ENCODE assay signal across 2 cellular contexts in the genomic region with DNA sequence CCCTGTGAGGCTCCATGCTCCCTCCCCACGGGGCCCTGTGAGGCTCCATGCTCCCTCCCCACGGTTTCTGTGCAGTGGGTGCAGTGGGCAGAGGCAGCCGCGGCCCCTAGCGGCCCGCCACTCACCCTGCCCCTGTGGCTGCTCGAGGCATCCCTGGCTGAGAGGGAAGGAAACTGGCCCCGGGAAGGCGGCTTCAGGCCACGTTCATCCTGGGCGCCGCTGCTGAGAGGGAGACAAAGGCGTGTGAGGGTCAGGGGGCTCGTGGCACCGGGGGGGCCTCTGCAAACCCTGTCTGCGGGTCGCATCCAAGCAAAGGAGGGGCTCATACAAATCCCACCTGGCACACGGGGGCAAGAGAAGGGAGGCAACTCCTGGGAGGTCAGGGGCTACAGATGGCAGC.
TF ChIP-seq lines count a peak whose summit lies in the region.

No MANE protein-coding gene starts in this region.

TF ChIP-seq in HepG2, 621 proteins besides CTCF, POLR2A, EP300 and RAD21:
- TF ChIP-seq AGO2 (optimal IDR thresholded peaks at IDR 0.05; ENCODE audit: low read depth, low read length) = peak; percentile 3
- 0 out of 2 replicates have a peak, but pooled peaks have one; percentile 5 for TF ChIP-seq POLR2G (IDR thresholded peaks at IDR 0.05; ENCODE audit: low read depth, low read length)
- no peak for TF ChIP-seq ZNF782 (CRISPR knock-in tag; IDR thresholded peaks at IDR 0.05; ENCODE audit: borderline replicate concordance)
- no peak for TF ChIP-seq SATB2 (CRISPR knock-in tag; IDR thresholded peaks at IDR 0.05)
- TF ChIP-seq, protein P1, sequence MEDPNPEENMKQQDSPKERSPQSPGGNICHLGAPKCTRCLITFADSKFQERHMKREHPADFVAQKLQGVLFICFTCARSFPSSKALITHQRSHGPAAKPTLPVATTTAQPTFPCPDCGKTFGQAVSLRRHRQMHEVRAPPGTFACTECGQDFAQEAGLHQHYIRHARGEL (CRISPR knock-in tag; IDR thresholded peaks at IDR 0.05) = no peak
- TF ChIP-seq, protein P2, sequence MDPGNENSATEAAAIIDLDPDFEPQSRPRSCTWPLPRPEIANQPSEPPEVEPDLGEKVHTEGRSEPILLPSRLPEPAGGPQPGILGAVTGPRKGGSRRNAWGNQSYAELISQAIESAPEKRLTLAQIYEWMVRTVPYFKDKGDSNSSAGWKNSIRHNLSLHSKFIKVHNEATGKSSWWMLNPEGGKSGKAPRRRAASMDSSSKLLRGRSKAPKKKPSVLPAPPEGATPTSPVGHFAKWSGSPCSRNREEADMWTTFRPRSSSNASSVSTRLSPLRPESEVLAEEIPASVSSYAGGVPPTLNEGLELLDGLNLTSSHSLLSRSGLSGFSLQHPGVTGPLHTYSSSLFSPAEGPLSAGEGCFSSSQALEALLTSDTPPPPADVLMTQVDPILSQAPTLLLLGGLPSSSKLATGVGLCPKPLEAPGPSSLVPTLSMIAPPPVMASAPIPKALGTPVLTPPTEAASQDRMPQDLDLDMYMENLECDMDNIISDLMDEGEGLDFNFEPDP (CRISPR knock-in tag; conservative IDR thresholded peaks at IDR 0.05) = 0 out of 2 replicates have a peak, but pooled peaks have one; percentile 40
- no peak for TF ChIP-seq ISL2 (CRISPR knock-in tag; IDR thresholded peaks at IDR 0.05)
- TF ChIP-seq, protein P3, sequence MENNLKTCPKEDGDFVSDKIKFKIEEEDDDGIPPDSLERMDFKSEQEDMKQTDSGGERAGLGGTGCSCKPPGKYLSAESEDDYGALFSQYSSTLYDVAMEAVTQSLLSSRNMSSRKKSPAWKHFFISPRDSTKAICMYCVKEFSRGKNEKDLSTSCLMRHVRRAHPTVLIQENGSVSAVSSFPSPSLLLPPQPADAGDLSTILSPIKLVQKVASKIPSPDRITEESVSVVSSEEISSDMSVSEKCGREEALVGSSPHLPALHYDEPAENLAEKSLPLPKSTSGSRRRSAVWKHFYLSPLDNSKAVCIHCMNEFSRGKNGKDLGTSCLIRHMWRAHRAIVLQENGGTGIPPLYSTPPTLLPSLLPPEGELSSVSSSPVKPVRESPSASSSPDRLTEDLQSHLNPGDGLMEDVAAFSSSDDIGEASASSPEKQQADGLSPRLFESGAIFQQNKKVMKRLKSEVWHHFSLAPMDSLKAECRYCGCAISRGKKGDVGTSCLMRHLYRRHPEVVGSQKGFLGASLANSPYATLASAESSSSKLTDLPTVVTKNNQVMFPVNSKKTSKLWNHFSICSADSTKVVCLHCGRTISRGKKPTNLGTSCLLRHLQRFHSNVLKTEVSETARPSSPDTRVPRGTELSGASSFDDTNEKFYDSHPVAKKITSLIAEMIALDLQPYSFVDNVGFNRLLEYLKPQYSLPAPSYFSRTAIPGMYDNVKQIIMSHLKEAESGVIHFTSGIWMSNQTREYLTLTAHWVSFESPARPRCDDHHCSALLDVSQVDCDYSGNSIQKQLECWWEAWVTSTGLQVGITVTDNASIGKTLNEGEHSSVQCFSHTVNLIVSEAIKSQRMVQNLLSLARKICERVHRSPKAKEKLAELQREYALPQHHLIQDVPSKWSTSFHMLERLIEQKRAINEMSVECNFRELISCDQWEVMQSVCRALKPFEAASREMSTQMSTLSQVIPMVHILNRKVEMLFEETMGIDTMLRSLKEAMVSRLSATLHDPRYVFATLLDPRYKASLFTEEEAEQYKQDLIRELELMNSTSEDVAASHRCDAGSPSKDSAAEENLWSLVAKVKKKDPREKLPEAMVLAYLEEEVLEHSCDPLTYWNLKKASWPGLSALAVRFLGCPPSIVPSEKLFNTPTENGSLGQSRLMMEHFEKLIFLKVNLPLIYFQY (CRISPR knock-in tag; IDR thresholded peaks at IDR 0.05; ENCODE audit: borderline replicate concordance) = no peak
- TF ChIP-seq ZNF383 (CRISPR knock-in tag; IDR thresholded peaks at IDR 0.05; ENCODE audit: borderline replicate concordance) = no peak
- TF ChIP-seq, protein P4, sequence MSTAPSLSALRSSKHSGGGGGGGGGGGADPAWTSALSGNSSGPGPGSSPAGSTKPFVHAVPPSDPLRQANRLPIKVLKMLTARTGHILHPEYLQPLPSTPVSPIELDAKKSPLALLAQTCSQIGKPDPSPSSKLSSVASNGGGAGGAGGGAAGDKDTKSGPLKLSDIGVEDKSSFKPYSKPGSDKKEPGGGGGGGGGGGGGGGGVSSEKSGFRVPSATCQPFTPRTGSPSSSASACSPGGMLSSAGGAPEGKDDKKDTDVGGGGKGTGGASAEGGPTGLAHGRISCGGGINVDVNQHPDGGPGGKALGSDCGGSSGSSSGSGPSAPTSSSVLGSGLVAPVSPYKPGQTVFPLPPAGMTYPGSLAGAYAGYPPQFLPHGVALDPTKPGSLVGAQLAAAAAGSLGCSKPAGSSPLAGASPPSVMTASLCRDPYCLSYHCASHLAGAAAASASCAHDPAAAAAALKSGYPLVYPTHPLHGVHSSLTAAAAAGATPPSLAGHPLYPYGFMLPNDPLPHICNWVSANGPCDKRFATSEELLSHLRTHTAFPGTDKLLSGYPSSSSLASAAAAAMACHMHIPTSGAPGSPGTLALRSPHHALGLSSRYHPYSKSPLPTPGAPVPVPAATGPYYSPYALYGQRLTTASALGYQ (CRISPR knock-in tag; IDR thresholded peaks at IDR 0.05) = no peak
- no peak for TF ChIP-seq ZFP90 (CRISPR knock-in tag; IDR thresholded peaks at IDR 0.05; ENCODE audit: borderline replicate concordance)

TF ChIP-seq in GM23338, 12 proteins besides CTCF, POLR2A, EP300 and RAD21:
- TF ChIP-seq STAT1 (IDR thresholded peaks at IDR 0.05; ENCODE audit: unreplicated experiment) (no peak), EZH2phosphoT487 (IDR thresholded peaks at IDR 0.05; ENCODE audit: unreplicated experiment) (no peak), NANOG (IDR thresholded peaks at IDR 0.05; ENCODE audit: borderline replicate concordance) (no peak), JUNB (IDR thresholded peaks at IDR 0.05; ENCODE audit: unreplicated experiment) (no peak), ZNF331 (CRISPR knock-in tag; IDR thresholded peaks at IDR 0.05; ENCODE audit: low read depth) (no peak)
- TF ChIP-seq, protein P5, sequence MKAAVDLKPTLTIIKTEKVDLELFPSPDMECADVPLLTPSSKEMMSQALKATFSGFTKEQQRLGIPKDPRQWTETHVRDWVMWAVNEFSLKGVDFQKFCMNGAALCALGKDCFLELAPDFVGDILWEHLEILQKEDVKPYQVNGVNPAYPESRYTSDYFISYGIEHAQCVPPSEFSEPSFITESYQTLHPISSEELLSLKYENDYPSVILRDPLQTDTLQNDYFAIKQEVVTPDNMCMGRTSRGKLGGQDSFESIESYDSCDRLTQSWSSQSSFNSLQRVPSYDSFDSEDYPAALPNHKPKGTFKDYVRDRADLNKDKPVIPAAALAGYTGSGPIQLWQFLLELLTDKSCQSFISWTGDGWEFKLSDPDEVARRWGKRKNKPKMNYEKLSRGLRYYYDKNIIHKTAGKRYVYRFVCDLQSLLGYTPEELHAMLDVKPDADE (IDR thresholded peaks at IDR 0.05) = no peak
- TF ChIP-seq, protein P6, sequence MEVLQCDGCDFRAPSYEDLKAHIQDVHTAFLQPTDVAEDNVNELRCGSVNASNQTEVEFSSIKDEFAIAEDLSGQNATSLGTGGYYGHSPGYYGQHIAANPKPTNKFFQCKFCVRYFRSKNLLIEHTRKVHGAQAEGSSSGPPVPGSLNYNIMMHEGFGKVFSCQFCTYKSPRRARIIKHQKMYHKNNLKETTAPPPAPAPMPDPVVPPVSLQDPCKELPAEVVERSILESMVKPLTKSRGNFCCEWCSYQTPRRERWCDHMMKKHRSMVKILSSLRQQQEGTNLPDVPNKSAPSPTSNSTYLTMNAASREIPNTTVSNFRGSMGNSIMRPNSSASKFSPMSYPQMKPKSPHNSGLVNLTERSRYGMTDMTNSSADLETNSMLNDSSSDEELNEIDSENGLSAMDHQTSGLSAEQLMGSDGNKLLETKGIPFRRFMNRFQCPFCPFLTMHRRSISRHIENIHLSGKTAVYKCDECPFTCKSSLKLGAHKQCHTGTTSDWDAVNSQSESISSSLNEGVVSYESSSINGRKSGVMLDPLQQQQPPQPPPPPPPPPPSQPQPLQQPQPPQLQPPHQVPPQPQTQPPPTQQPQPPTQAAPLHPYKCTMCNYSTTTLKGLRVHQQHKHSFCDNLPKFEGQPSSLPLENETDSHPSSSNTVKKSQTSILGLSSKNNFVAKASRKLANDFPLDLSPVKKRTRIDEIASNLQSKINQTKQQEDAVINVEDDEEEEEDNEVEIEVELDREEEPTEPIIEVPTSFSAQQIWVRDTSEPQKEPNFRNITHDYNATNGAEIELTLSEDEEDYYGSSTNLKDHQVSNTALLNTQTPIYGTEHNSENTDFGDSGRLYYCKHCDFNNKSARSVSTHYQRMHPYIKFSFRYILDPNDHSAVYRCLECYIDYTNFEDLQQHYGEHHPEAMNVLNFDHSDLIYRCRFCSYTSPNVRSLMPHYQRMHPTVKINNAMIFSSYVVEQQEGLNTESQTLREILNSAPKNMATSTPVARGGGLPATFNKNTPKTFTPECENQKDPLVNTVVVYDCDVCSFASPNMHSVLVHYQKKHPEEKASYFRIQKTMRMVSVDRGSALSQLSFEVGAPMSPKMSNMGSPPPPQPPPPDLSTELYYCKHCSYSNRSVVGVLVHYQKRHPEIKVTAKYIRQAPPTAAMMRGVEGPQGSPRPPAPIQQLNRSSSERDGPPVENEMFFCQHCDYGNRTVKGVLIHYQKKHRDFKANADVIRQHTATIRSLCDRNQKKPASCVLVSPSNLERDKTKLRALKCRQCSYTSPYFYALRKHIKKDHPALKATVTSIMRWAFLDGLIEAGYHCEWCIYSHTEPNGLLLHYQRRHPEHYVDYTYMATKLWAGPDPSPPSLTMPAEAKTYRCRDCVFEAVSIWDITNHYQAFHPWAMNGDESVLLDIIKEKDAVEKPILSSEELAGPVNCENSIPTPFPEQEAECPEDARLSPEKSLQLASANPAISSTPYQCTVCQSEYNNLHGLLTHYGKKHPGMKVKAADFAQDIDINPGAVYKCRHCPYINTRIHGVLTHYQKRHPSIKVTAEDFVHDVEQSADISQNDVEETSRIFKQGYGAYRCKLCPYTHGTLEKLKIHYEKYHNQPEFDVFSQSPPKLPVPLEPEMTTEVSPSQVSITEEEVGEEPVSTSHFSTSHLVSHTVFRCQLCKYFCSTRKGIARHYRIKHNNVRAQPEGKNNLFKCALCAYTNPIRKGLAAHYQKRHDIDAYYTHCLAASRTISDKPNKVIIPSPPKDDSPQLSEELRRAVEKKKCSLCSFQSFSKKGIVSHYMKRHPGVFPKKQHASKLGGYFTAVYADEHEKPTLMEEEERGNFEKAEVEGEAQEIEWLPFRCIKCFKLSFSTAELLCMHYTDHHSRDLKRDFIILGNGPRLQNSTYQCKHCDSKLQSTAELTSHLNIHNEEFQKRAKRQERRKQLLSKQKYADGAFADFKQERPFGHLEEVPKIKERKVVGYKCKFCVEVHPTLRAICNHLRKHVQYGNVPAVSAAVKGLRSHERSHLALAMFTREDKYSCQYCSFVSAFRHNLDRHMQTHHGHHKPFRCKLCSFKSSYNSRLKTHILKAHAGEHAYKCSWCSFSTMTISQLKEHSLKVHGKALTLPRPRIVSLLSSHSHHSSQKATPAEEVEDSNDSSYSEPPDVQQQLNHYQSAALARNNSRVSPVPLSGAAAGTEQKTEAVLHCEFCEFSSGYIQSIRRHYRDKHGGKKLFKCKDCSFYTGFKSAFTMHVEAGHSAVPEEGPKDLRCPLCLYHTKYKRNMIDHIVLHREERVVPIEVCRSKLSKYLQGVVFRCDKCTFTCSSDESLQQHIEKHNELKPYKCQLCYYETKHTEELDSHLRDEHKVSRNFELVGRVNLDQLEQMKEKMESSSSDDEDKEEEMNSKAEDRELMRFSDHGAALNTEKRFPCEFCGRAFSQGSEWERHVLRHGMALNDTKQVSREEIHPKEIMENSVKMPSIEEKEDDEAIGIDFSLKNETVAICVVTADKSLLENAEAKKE (CRISPR knock-in tag; IDR thresholded peaks at IDR 0.05) = no peak
